Comparison of ENCODE assay signal across 1 cellular context in genomic region chr12:12927211-12928079, GRCh38.
TF ChIP-seq lines count a peak whose summit lies in the region.

No MANE protein-coding gene starts in this region.

TF ChIP-seq in H1, 55 proteins besides CTCF, POLR2A, EP300 and RAD21:
- TF ChIP-seq RFX5 (IDR thresholded peaks at IDR 0.05; ENCODE audit: borderline replicate concordance, low read depth, low read length) (no peak), SUZ12 (IDR thresholded peaks at IDR 0.05; ENCODE audit: low read length) (no peak), EGR1 (IDR thresholded peaks at IDR 0.05; ENCODE audit: borderline replicate concordance, low read depth, low read length) (no peak), SP4 (IDR thresholded peaks at IDR 0.05; ENCODE audit: low read length) (no peak), GTF2F1 (IDR thresholded peaks at IDR 0.05; ENCODE audit: borderline replicate concordance, low read depth, low read length) (no peak), POU5F1 (IDR thresholded peaks at IDR 0.05; ENCODE audit: low read depth, low read length) (no peak), CTBP2 (IDR thresholded peaks at IDR 0.05; ENCODE audit: borderline replicate concordance, insufficient read depth, insufficient read length, low read length) (no peak), HDAC2 (IDR thresholded peaks at IDR 0.05; ENCODE audit: borderline replicate concordance in 1 of 2, low read depth in 2 of 2, low read length in 2 of 2) (no peak), TBP (IDR thresholded peaks at IDR 0.05; ENCODE audit: low read depth, low read length) (no peak), CHD2 (IDR thresholded peaks at IDR 0.05; ENCODE audit: low read length) (no peak), FOSL1 (IDR thresholded peaks at IDR 0.05; ENCODE audit: insufficient read depth, low read depth, low read length) (no peak)
